Comparison of ENCODE assay signal across 19 cellular contexts in the genomic region with DNA sequence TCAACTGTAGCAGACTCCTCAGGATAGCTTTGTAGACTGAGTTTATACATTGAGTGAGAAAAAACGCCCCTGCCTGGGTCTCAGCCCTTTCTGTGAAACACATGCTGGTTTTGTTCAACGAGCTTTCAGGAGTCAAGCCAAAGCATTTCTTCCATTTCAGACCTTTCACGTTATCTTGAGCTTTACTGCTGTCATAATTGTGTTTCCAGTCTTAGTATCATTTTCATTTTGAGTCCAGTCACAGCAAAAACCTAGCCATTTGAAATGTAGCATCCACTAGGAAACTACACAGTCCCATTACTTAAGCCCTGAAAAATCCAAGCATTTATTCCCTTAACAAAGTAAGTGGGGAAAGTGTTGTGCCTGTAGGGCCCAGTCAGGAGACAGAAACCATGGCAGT.
"Had no signal": no experiment of that assay in that cellular context is flagged by ENCODE, and none has a peak within 500 bp of the region (broad histone marks: within the 10 kb centered on the region; RNA-seq: fewer than 3 reads in every experiment).

No MANE protein-coding gene starts in this region.

- H3K27ac ChIP-seq: left lung, spleen, thoracic aorta, upper lobe of left lung had no signal

- H3K4me3 ChIP-seq: left lung, spleen, thoracic aorta, upper lobe of left lung had no signal

- H3K4me1 ChIP-seq: left lung, spleen had no signal

- H3K9me3 ChIP-seq: left lung, spleen, thoracic aorta, upper lobe of left lung had no signal

- ATAC-seq: activated CD8-positive, alpha-beta T cell treated with anti-CD3 and anti-CD28 coated beads, Interleukin-2, amount 10 ng/mL, durations not matched to agents 7 days and 5 days; natural killer cell had no signal

- H3K36me3 ChIP-seq: left lung, upper lobe of left lung had no signal

- H3K27me3 ChIP-seq: left lung, spleen, upper lobe of left lung had no signal

- DNase-seq: activated CD4-positive, alpha-beta T cell treated with anti-CD3 and anti-CD28 coated beads for 1 hour; activated CD4-positive, alpha-beta T cell treated with anti-CD3 and anti-CD28 coated beads, Interleukin-2, amount 50 U/mL, for 1 hour; activated CD8-positive, alpha-beta T cell treated with anti-CD3 and anti-CD28 coated beads, Interleukin-2, amount 10 ng/mL, durations not matched to agents 7 days and 5 days; activated naive CD8-positive, alpha-beta T cell treated with anti-CD3 and anti-CD28 coated beads, Interleukin-2, amount 10 ng/mL, durations not matched to agents 7 days and 5 days; activated T-cell treated with anti-CD3 and anti-CD28 coated beads, Interleukin-2, amount 50 U/mL, for 1 hour; amygdala; cortex of kidney; foreskin melanocyte; kidney glomerular epithelial cell; left lung; natural killer cell; retina; spleen; stimulated activated CD4-positive, alpha-beta T cell treated with anti-CD3 and anti-CD28 coated beads, Interleukin-4, amount 100 ng/mL, for 1 hour; stimulated activated naive CD4-positive, alpha-beta T cell treated with Interleukin-2 at 50 U/mL for 16 hours; T-helper 1 cell had no signal

- FAIRE-seq: TTC549 had no signal
